9 cellular contexts compared by ENCODE assay signal in genomic region chr19:30718728-30719127, GRCh38.
DNase-seq lines count a peak whose midpoint lies in the region; ATAC-seq, FAIRE-seq and TF ChIP-seq lines count a peak whose summit lies in the region.
"Had no signal": no experiment of that assay in that cellular context is flagged by ENCODE, and none has a peak within 500 bp of the region (broad histone marks: within the 10 kb centered on the region; RNA-seq: fewer than 3 reads in every experiment).

No MANE protein-coding gene starts in this region.

- POLR2A ChIA-PET in AG04450 (lab: Yijun Ruan, JAX): no interaction called here

- H3K79me1 ChIP-seq in neuronal stem cell (ENCODE audit: low read depth, low read length): no peaks in the 10 kb centered on the region

- H2BK5ac ChIP-seq in neuronal stem cell (ENCODE audit: low read length): no peak overlapping the region

- CTCF ChIA-PET in AG04450 (lab: Charles Lee): interaction anchor here (1.2 kb wide), 1 partner anchor 36 kb away, joined by 4 read pairs; no protein-coding TSS in a partner anchor

- DNase-seq in AG04450 (ENCODE audit: low read depth, low spot score) (no peak), MG63 (peak; percentile 30), fibroblast of pulmonary artery (ENCODE audit: low read depth) (no peak), neuronal stem cell (ENCODE audit: low spot score) (no peak), dermis blood vessel endothelial cell (no peak), RCC 7860 (ENCODE audit: low spot score) (no peak), COR-L47 (lab: John Stamatoyannopoulos, UW) (no peak)
- DNase-seq: stimulated activated CD4-positive, alpha-beta T cell treated with anti-CD3 and anti-CD28 coated beads, Interleukin-1b, Interleukin-23, amount 100 ng/mL, for 48 hours had no signal

- no CpG with 5 or more reads among the region's 3 CpGs for WGBS in neuronal stem cell (ENCODE audit: extremely low coverage in 2 of 2, insufficient read length in 2 of 2, insufficient replicate concordance in 1 of 2), 2 donors

- no peak overlapping the region for H3K18ac ChIP-seq in neuronal stem cell (ENCODE audit: low read length)

- no peak overlapping the region for H2BK12ac ChIP-seq in neuronal stem cell (ENCODE audit: low read length)

- H2BK15ac ChIP-seq in neuronal stem cell (ENCODE audit: low read length): no peak overlapping the region

- H3K4ac ChIP-seq in neuronal stem cell (ENCODE audit: low read length): no peak overlapping the region

- H3K14ac ChIP-seq in neuronal stem cell (ENCODE audit: low read length): no peak overlapping the region

- H3K4me2 ChIP-seq in neuronal stem cell (ENCODE audit: insufficient read depth, low read length, poor library complexity, severe bottlenecking): no peak overlapping the region

- H3K9me3 ChIP-seq in AG04450 (ENCODE audit: control insufficient read depth, insufficient read depth, low read length): no peaks in the 10 kb centered on the region; the same call in 1 of the 2 replicates
- no peaks in the 10 kb centered on the region for H3K9me3 ChIP-seq in MG63
- peaks cover 0 to 2% of the 10 kb centered on the region in 2 donors for H3K9me3 ChIP-seq in neuronal stem cell (replicated peaks in 1 of 2; ENCODE audit: control insufficient read depth in 2 of 2, insufficient read depth in 1 of 2, low read depth in 1 of 2, low read length in 2 of 2)

- peak overlapping the region; percentile 64 for H3K4me3 ChIP-seq in AG04450 (ENCODE audit: low read depth, low read length)
- peak overlapping the region; percentile 60 for H3K4me3 ChIP-seq in MG63
- peak overlapping the region; percentile 57 for H3K4me3 ChIP-seq in fibroblast of pulmonary artery (replicated peaks; ENCODE audit: low read depth, low read length)
- H3K4me3 ChIP-seq in neuronal stem cell (ENCODE audit: low read length in 2 of 2): no peak overlapping the region

- ATAC-seq in GM18498 (IDR thresholded peaks at IDR 0.05; ENCODE audit: unreplicated experiment): no peak

- peak overlapping the region; percentile 75 for H2AFZ ChIP-seq in neuronal stem cell (ENCODE audit: low read length)

- H3K9ac ChIP-seq in neuronal stem cell (ENCODE audit: low read depth, low read length, poor library complexity): no peak overlapping the region

- no peak overlapping the region for H2BK120ac ChIP-seq in neuronal stem cell (ENCODE audit: low read depth, low read length)

- no peak overlapping the region for H3K23ac ChIP-seq in neuronal stem cell (ENCODE audit: low read depth, low read length, poor library complexity)

- H3K27ac ChIP-seq in AG04450 (ENCODE audit: low read depth, low read length) (no peak overlapping the region), neuronal stem cell (replicated peaks; ENCODE audit: low read length) (no peak overlapping the region)

- peaks cover 6 to 9% of the 10 kb centered on the region in 2 donors for H3K4me1 ChIP-seq in neuronal stem cell (ENCODE audit: control insufficient read depth in 2 of 2, insufficient read depth in 1 of 2, low read depth in 1 of 2, low read length in 2 of 2)

- H3K36me3 ChIP-seq in MG63: no peaks in the 10 kb centered on the region
- H3K36me3 ChIP-seq in neuronal stem cell (replicated peaks in 1 of 2; ENCODE audit: control insufficient read depth in 2 of 2, insufficient read depth in 2 of 2, low read length in 2 of 2): no peaks in the 10 kb centered on the region

- TF ChIP-seq CTCF in AG04450 (IDR thresholded peaks at IDR 0.05; ENCODE audit: low read depth, low read length) (no peak), fibroblast of pulmonary artery (IDR thresholded peaks at IDR 0.05; ENCODE audit: low read length, missing control alignments) (no peak)

- peaks cover 2% of the 10 kb centered on the region for H3K27me3 ChIP-seq in AG04450 (ENCODE audit: control insufficient read depth, insufficient read depth, low read length)
- peaks cover 2% of the 10 kb centered on the region; the same call in 1 of the 2 replicates for H3K27me3 ChIP-seq in MG63
- peaks cover 0 to 4% (median 0%) of the 10 kb centered on the region in 3 experiments for H3K27me3 ChIP-seq in neuronal stem cell (ENCODE audit: control insufficient read depth in 3 of 3, insufficient read depth in 3 of 3, low read depth in 1 of 3, low read length in 3 of 3)

- H4K8ac ChIP-seq in neuronal stem cell (ENCODE audit: low read depth, low read length): no peak overlapping the region

- no peak for FAIRE-seq in RCC 7860 (lab: Jason Lieb, UNC)

- H2AK5ac ChIP-seq in neuronal stem cell (ENCODE audit: low read depth, low read length): no peak overlapping the region

- H4K91ac ChIP-seq in neuronal stem cell (ENCODE audit: low read depth, low read length, poor library complexity): no peak overlapping the region

Comparison
In these comparisons a context has a peak if more than half of its experiments do, and no peak if none do; other contexts are left out.
1. H3K4me3 ChIP-seq: peak in AG04450 (single experiment), MG63 (single experiment) and fibroblast of pulmonary artery (single experiment); none in neuronal stem cell (0 of 2).